Comparison of ENCODE assay signal across 7 cellular contexts in genomic region chr9:37784291-37784639, GRCh38. TPM values are rescaled to one million over a fixed set of nuclear protein-coding genes. Genes with fewer than 3 reads are reported as not detected.
A peak's percentile ranks its signal among the peaks of the same experiment; 100 is the strongest.
DNase-seq lines count a peak whose midpoint lies in the region; FAIRE-seq and TF ChIP-seq lines count a peak whose summit lies in the region.

No MANE protein-coding gene starts in this region.

- H3K27ac ChIP-seq in GM23248 (peak overlapping the region; percentile 71), SK-N-SH (ENCODE audit: low read depth in 2 of 2, low read length in 1 of 2) (peak overlapping the region; percentile 51 to 85), skeletal muscle tissue (ENCODE audit: low read depth, low read length) (peak overlapping the region; percentile 64)

- H2AFZ ChIP-seq in GM23248, result peak overlapping the region; percentile 99
- peak overlapping the region; percentile 52; the same call in 1 of the 2 replicates for H2AFZ ChIP-seq in SK-N-SH (ENCODE audit: low read depth)

- DNase-seq in GM23248 (peak; percentile 73), SK-N-SH (no peak), fibroblast of villous mesenchyme (ENCODE audit: low read depth) (no peak), NCI-H2081 treated with DMSO at 0.1 percent for 48 hours (lab: John Stamatoyannopoulos, UW) (no peak), Ammon's horn (ENCODE audit: low spot score) (no peak), GM12892 (ENCODE audit: insufficient read length) (no peak)

- TF ChIP-seq CTCF in SK-N-SH (IDR thresholded peaks at IDR 0.05) (no peak), fibroblast of villous mesenchyme (IDR thresholded peaks at IDR 0.05; ENCODE audit: insufficient read depth, low read depth, low read length) (no peak)

- H3K4me2 ChIP-seq in GM23248 (ENCODE audit: unreplicated experiment) (peak overlapping the region; percentile 100), SK-N-SH (peak overlapping the region; percentile 95)

- CTCF ChIA-PET in SK-N-SH (lab: Yijun Ruan, JAX), result interaction anchor here (1.5 to 1.7 kb wide), 3 partner anchors 13 to 192 kb away, joined by 4 to 5 read pairs (median 5); partner anchors contain the start of gene TOMM5

- H3K36me3 ChIP-seq in GM23248 (ENCODE audit: low read depth), result peaks cover 32% of the 10 kb centered on the region
- peaks cover 46% of the 10 kb centered on the region in 2 experiments for H3K36me3 ChIP-seq in SK-N-SH (replicated peaks in 1 of 2; ENCODE audit: control insufficient read depth in 1 of 2, insufficient read depth in 2 of 2, low read length in 1 of 2)
- H3K36me3 ChIP-seq in skeletal muscle tissue (ENCODE audit: control insufficient read depth in 3 of 3, insufficient read depth in 3 of 3, low read length in 3 of 3), result peaks cover 12 to 38% (median 36%) of the 10 kb centered on the region in 3 donors

- H3F3A ChIP-seq in GM23248 (ENCODE audit: insufficient read depth) (peaks cover 7% of the 10 kb centered on the region), SK-N-SH (replicated peaks; ENCODE audit: insufficient read depth) (peaks cover 24% of the 10 kb centered on the region)

- in situ Hi-C loops in GM23248 (cut with MboI), result no loop called here

- no peak for TF ChIP-seq RAD21 in SK-N-SH (IDR thresholded peaks at IDR 0.05; ENCODE audit: low read length)

- peaks cover 65% of the 10 kb centered on the region for H3K79me2 ChIP-seq in GM23248 (ENCODE audit: insufficient read depth)
- peaks cover 48% of the 10 kb centered on the region for H3K79me2 ChIP-seq in SK-N-SH (ENCODE audit: insufficient read depth)

- H3K9me3 ChIP-seq in GM23248 (ENCODE audit: low read depth), result no peaks in the 10 kb centered on the region
- no peaks in the 10 kb centered on the region for H3K9me3 ChIP-seq in SK-N-SH
- no peaks in the 10 kb centered on the region for H3K9me3 ChIP-seq in skeletal muscle tissue (ENCODE audit: control insufficient read depth in 3 of 3, low read length in 3 of 3)

- TF ChIP-seq POLR2A in GM12892 (IDR thresholded peaks at IDR 0.05; ENCODE audit: low read depth, low read length), result no peak

- no peak for FAIRE-seq in GM12892 (lab: Jason Lieb, UNC)

- no peaks in the 10 kb centered on the region for H4K20me1 ChIP-seq in GM23248 (ENCODE audit: insufficient read depth)
- H4K20me1 ChIP-seq in SK-N-SH (ENCODE audit: insufficient read depth), result no peaks in the 10 kb centered on the region

- H3K9ac ChIP-seq in GM23248 (peak overlapping the region; percentile 94), SK-N-SH (peak overlapping the region; percentile 87), skeletal muscle tissue (ENCODE audit: low read depth in 1 of 3, low read length in 3 of 3) (peak overlapping the region; percentile 82 to 90 (median 86))

- TF ChIP-seq EP300 in SK-N-SH (IDR thresholded peaks at IDR 0.05; ENCODE audit: borderline replicate concordance in 1 of 2, low read depth in 1 of 2, low read length in 1 of 2), result no peak

- no peaks in the 10 kb centered on the region for H3K9me2 ChIP-seq in GM23248 (ENCODE audit: insufficient read depth)
- no peaks in the 10 kb centered on the region for H3K9me2 ChIP-seq in SK-N-SH

- 1 to 3% methylated on average over 6 of the region's 6 CpGs for WGBS in GM23248 (ENCODE audit: low coverage in 1 of 2, low lambda C conversion rate in 2 of 2, missing lambda C conversion rate in 2 of 2), 2 experiments
- 1% methylated on average over 6 of the region's 6 CpGs for WGBS in SK-N-SH (ENCODE audit: low lambda C conversion rate)

- POLR2A ChIA-PET in SK-N-SH (lab: Yijun Ruan, JAX), result interaction anchor here (1.1 to 1.9 kb wide), 3 partner anchors 31 to 203 kb away, joined by 3 to 10 read pairs (median 4); partner anchors contain the start of genes TOMM5 and TRMT10B

- H3K4me1 ChIP-seq in GM23248 (ENCODE audit: insufficient read depth) (peaks cover 11% of the 10 kb centered on the region), SK-N-SH (ENCODE audit: control insufficient read depth in 1 of 2, insufficient read depth in 2 of 2, low read depth in 1 of 2, low read length in 1 of 2) (peaks cover 5 to 13% of the 10 kb centered on the region in 2 experiments; a peak in 3 of 4 replicates), skeletal muscle tissue (ENCODE audit: control insufficient read depth in 3 of 3, insufficient read depth in 3 of 3, low read length in 3 of 3) (peaks cover 6 to 13% (median 13%) of the 10 kb centered on the region in 3 donors)

- H3K27me3 ChIP-seq in GM23248 (replicated peaks; ENCODE audit: insufficient read depth), result no peaks in the 10 kb centered on the region
- no peaks in the 10 kb centered on the region for H3K27me3 ChIP-seq in SK-N-SH (ENCODE audit: insufficient read depth)
- peaks cover 5 to 11% (median 6%) of the 10 kb centered on the region in 3 donors for H3K27me3 ChIP-seq in skeletal muscle tissue (ENCODE audit: control insufficient read depth in 3 of 3, insufficient read depth in 3 of 3, low read length in 3 of 3)

- H3K4me3 ChIP-seq in GM23248, result peak overlapping the region; percentile 99
- H3K4me3 ChIP-seq in SK-N-SH (ENCODE audit: low read depth in 2 of 2, low read length in 1 of 2), result peak overlapping the region; percentile 89 to 99
- peak overlapping the region; percentile 94 for H3K4me3 ChIP-seq in fibroblast of villous mesenchyme (ENCODE audit: low read depth, low read length)
- peak overlapping the region; percentile 93 to 98 (median 94) for H3K4me3 ChIP-seq in skeletal muscle tissue (ENCODE audit: low read length in 3 of 3)

TF ChIP-seq in SK-N-SH, 30 proteins besides CTCF, POLR2A, EP300 and RAD21 (continues in another document):
- TF ChIP-seq PBX3 (IDR thresholded peaks at IDR 0.05), result no peak
- TF ChIP-seq MEF2A (IDR thresholded peaks at IDR 0.05; ENCODE audit: borderline replicate concordance, low read depth), result no peak
- TF ChIP-seq FOSL2 (IDR thresholded peaks at IDR 0.05; ENCODE audit: borderline replicate concordance, low read depth), result no peak
- TF ChIP-seq, protein P1, sequence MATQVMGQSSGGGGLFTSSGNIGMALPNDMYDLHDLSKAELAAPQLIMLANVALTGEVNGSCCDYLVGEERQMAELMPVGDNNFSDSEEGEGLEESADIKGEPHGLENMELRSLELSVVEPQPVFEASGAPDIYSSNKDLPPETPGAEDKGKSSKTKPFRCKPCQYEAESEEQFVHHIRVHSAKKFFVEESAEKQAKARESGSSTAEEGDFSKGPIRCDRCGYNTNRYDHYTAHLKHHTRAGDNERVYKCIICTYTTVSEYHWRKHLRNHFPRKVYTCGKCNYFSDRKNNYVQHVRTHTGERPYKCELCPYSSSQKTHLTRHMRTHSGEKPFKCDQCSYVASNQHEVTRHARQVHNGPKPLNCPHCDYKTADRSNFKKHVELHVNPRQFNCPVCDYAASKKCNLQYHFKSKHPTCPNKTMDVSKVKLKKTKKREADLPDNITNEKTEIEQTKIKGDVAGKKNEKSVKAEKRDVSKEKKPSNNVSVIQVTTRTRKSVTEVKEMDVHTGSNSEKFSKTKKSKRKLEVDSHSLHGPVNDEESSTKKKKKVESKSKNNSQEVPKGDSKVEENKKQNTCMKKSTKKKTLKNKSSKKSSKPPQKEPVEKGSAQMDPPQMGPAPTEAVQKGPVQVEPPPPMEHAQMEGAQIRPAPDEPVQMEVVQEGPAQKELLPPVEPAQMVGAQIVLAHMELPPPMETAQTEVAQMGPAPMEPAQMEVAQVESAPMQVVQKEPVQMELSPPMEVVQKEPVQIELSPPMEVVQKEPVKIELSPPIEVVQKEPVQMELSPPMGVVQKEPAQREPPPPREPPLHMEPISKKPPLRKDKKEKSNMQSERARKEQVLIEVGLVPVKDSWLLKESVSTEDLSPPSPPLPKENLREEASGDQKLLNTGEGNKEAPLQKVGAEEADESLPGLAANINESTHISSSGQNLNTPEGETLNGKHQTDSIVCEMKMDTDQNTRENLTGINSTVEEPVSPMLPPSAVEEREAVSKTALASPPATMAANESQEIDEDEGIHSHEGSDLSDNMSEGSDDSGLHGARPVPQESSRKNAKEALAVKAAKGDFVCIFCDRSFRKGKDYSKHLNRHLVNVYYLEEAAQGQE (IDR thresholded peaks at IDR 0.05; ENCODE audit: low read depth, low read length), result no peak
- TF ChIP-seq TCF12 (IDR thresholded peaks at IDR 0.05), result no peak

RNA-seq across cellular contexts. Expression of gene EXOSC3, which starts 0.6 kb away (rescaled TPM):
- total RNA-seq in GM23248 (2014; rRNA removed; shearing (Covaris generic)), result 30.1 and 38.8 TPM in 2 replicates
- polyA plus RNA-seq in GM23248 (2016; fragmentation: Nextera tagmentation; extraction: Ambion mirVana) (59.0 and 61.5 TPM in 2 replicates), SK-N-SH (2012; rRNA removed) (44.0 and 53.6 TPM in 2 replicates)
- 45.6 and 53.8 TPM in 2 replicates for polyA plus RNA-seq in SK-N-SH (2012; cell fraction: cytosol; rRNA removed)
- polyA plus RNA-seq in SK-N-SH (2012; cell fraction: nucleus; rRNA removed), result 41.5 and 70.7 TPM in 2 replicates
- total RNA-seq in fibroblast of villous mesenchyme (28.3 and 30.2 TPM in 2 replicates), skeletal muscle tissue (26.1 TPM)
- polyA plus RNA-seq in GM12892 (2012; ENCODE audit: missing spikeins), result 44.3 TPM

RNA-seq across cellular contexts. Expression of gene DCAF10, which starts 16.3 kb away (rescaled TPM):
- total RNA-seq in GM23248 (2014; rRNA removed; shearing (Covaris generic)), result 15.8 and 18.2 TPM in 2 replicates
- polyA plus RNA-seq in GM23248 (2016; fragmentation: Nextera tagmentation; extraction: Ambion mirVana), result 20.5 and 20.9 TPM in 2 replicates
- polyA plus RNA-seq in SK-N-SH (2012; rRNA removed), result 11.8 and 19.2 TPM in 2 replicates
- 12.4 and 15.2 TPM in 2 replicates for polyA plus RNA-seq in SK-N-SH (2012; cell fraction: cytosol; rRNA removed)
- 18.0 and 21.8 TPM in 2 replicates for polyA plus RNA-seq in SK-N-SH (2012; cell fraction: nucleus; rRNA removed)
- 22.2 and 24.2 TPM in 2 replicates for total RNA-seq in fibroblast of villous mesenchyme
- total RNA-seq in skeletal muscle tissue, result 13.6 TPM
- polyA plus RNA-seq in GM12892 (2012; ENCODE audit: missing spikeins), result 11.8 TPM

RNA-seq across cellular contexts. Expression of gene TRMT10B, which starts 30.7 kb away (rescaled TPM):
- 1.5 and 2.8 TPM in 2 replicates for total RNA-seq in GM23248 (2014; rRNA removed; shearing (Covaris generic))
- polyA plus RNA-seq in GM23248 (2016; fragmentation: Nextera tagmentation; extraction: Ambion mirVana) (6.0 and 6.7 TPM in 2 replicates), SK-N-SH (2012; rRNA removed) (7.3 and 8.4 TPM in 2 replicates)
- polyA plus RNA-seq in SK-N-SH (2012; cell fraction: cytosol; rRNA removed), result 9.7 and 11.5 TPM in 2 replicates
- polyA plus RNA-seq in SK-N-SH (2012; cell fraction: nucleus; rRNA removed), result 7.7 and 12.5 TPM in 2 replicates
- total RNA-seq in fibroblast of villous mesenchyme (2.2 and 3.5 TPM in 2 replicates), skeletal muscle tissue (2.1 TPM)
- 8.0 TPM for polyA plus RNA-seq in GM12892 (2012; ENCODE audit: missing spikeins)
